In the genomic region with DNA sequence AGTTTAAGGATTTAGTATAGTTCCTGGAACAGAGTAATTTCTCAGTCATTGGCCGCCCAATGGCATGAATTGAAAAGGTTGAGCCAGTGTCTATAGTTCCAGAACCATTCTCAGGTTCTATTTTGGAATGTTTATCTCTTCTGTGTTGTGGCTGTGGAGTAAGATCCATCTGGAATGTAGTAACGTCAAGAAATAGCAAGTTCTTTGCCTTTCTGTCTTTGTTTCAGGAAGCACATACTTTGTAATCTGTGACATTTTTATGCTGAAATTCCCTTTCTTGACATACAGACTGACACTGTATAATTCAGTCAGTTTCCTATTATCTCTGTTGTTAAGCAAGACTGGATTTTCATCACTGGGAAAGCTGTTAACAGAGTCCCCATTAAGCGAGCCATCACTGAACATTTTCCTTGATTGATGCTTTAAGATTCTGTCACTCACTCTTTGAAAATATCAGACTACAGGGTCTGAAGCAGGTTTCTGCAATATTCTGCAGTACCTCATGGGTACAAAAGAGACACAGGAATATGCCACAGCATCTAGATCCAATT, we compare ENCODE assay signal across 15 cellular contexts.
DNase-seq lines count a peak whose midpoint lies in the region; ATAC-seq and TF ChIP-seq lines count a peak whose summit lies in the region.
"Had no signal": no experiment of that assay in that cellular context is flagged by ENCODE, and none has a peak within 500 bp of the region (broad histone marks: within the 10 kb centered on the region; RNA-seq: fewer than 3 reads in every experiment).

No MANE protein-coding gene starts in this region.

- no peaks in the 10 kb centered on the region for H3K79me1 ChIP-seq in mesendoderm (ENCODE audit: low read length)

- H4K8ac ChIP-seq in mesendoderm (ENCODE audit: low read depth, low read length): no peak overlapping the region

- H3K4me2 ChIP-seq in neural cell (ENCODE audit: low read length) (peak overlapping the region; percentile 47), mesendoderm (ENCODE audit: low read length) (no peak overlapping the region)
- H3K4me2 ChIP-seq: BLaER1 had no signal

- H3F3A ChIP-seq in neural cell (ENCODE audit: insufficient read depth, low read length, poor library complexity, severe bottlenecking): no peaks in the 10 kb centered on the region

- TF ChIP-seq CTCF in fibroblast of pulmonary artery (IDR thresholded peaks at IDR 0.05; ENCODE audit: low read length, missing control alignments) (no peak), neural cell (IDR thresholded peaks at IDR 0.05; ENCODE audit: poor library complexity, severe bottlenecking) (peak; percentile 39)

- H3K36me3 ChIP-seq in neural cell (ENCODE audit: insufficient read depth, low read length): no peaks in the 10 kb centered on the region
- no peaks in the 10 kb centered on the region for H3K36me3 ChIP-seq in mesendoderm (ENCODE audit: control insufficient read depth, insufficient read depth, low read length)
- H3K36me3 ChIP-seq: BLaER1 had no signal

- H2BK15ac ChIP-seq in mesendoderm (replicated peaks; ENCODE audit: low read depth): no peak overlapping the region

- H3K56ac ChIP-seq in mesendoderm (ENCODE audit: low read length): no peak overlapping the region

- no peaks in the 10 kb centered on the region for H3K9me3 ChIP-seq in neural cell (ENCODE audit: low read length)
- H3K9me3 ChIP-seq: BLaER1 had no signal

- H3K27ac Mint-ChIP-seq in stimulated activated effector memory CD8-positive, alpha-beta T cell treated with anti-CD3 and anti-CD28 coated beads, Interleukin-12 subunit alpha, Interleukin-12 subunit beta, amount 100 ng/mL, for 72 hours: no peak overlapping the region
- H3K27ac Mint-ChIP-seq: CD8-positive, alpha-beta memory T cell; HFFc6 had no signal

- H2BK5ac ChIP-seq in mesendoderm (ENCODE audit: low read length): no peak overlapping the region

- TF ChIP-seq RAD21 in neural cell (conservative IDR thresholded peaks at IDR 0.05): peak; percentile 18

- H3K9me3 Mint-ChIP-seq in stimulated activated effector memory CD8-positive, alpha-beta T cell treated with anti-CD3 and anti-CD28 coated beads, Interleukin-12 subunit alpha, Interleukin-12 subunit beta, amount 100 ng/mL, for 72 hours: peaks cover 3% of the 10 kb centered on the region
- H3K9me3 Mint-ChIP-seq: CD8-positive, alpha-beta memory T cell; HFFc6 had no signal

- H3K9me2 ChIP-seq in neural cell (ENCODE audit: insufficient read depth, low read length): no peaks in the 10 kb centered on the region

- TF ChIP-seq EP300 in neural cell (conservative IDR thresholded peaks at IDR 0.05; ENCODE audit: poor library complexity, severe bottlenecking): peak; percentile 97

- H3K9ac ChIP-seq in neural cell (ENCODE audit: low read length) (peak overlapping the region; percentile 59), mesendoderm (ENCODE audit: low read length) (no peak overlapping the region)
- H3K9ac ChIP-seq: BLaER1 had no signal

- no peak for ATAC-seq in stimulated activated effector memory CD8-positive, alpha-beta T cell treated with anti-CD3 and anti-CD28 coated beads, Interleukin-12 subunit alpha, Interleukin-12 subunit beta, amount 100 ng/mL, for 72 hours
- ATAC-seq: PC-3 had no signal

- H3K4me1 ChIP-seq in mesendoderm (ENCODE audit: control insufficient read depth, low read depth, low read length): no peaks in the 10 kb centered on the region
- H3K4me1 ChIP-seq: BLaER1 had no signal

- no peak overlapping the region for H3K23ac ChIP-seq in mesendoderm (ENCODE audit: low read length)

- H3K4me1 Mint-ChIP-seq in stimulated activated effector memory CD8-positive, alpha-beta T cell treated with anti-CD3 and anti-CD28 coated beads, Interleukin-12 subunit alpha, Interleukin-12 subunit beta, amount 100 ng/mL, for 72 hours: no peaks in the 10 kb centered on the region

- H2AK5ac ChIP-seq in mesendoderm (ENCODE audit: low read length): no peak overlapping the region

- no CpG with 5 or more reads among the region's 3 CpGs for WGBS in mesendoderm (ENCODE audit: extremely low coverage, insufficient coverage, low lambda C conversion rate)

- peak overlapping the region; percentile 88 for H3K27ac ChIP-seq in neural cell (ENCODE audit: low read length)
- H3K27ac ChIP-seq in mesendoderm (ENCODE audit: low read depth, low read length): no peak overlapping the region
- H3K27ac ChIP-seq: BLaER1 had no signal

- no peak overlapping the region for H3K4ac ChIP-seq in mesendoderm (ENCODE audit: low read depth, low read length)

- H3K4me3 Mint-ChIP-seq in stimulated activated effector memory CD8-positive, alpha-beta T cell treated with anti-CD3 and anti-CD28 coated beads, Interleukin-12 subunit alpha, Interleukin-12 subunit beta, amount 100 ng/mL, for 72 hours: no peak overlapping the region
- H3K4me3 Mint-ChIP-seq: CD8-positive, alpha-beta memory T cell; HFFc6 had no signal

- DNase-seq in amniotic epithelial cell (ENCODE audit: low read depth): peak; percentile 75
- peak; percentile 29 for DNase-seq in fibroblast of pulmonary artery (ENCODE audit: low read depth)
- DNase-seq in mesendoderm: no peak
- DNase-seq in cortex of kidney (lab: John Stamatoyannopoulos, UW): no peak
- no peak for DNase-seq in stimulated activated effector memory CD8-positive, alpha-beta T cell treated with anti-CD3 and anti-CD28 coated beads, Interleukin-12 subunit alpha, Interleukin-12 subunit beta, amount 100 ng/mL, for 72 hours (ENCODE audit: low spot score in 2 of 2)
- no peak for DNase-seq in DMS153 (lab: John Stamatoyannopoulos, UW)
- DNase-seq: CD8-positive, alpha-beta memory T cell; HFFc6; NCI-H1048; NCI-H1694; NCI-H446 treated with DMSO at 0.1 percent for 48 hours; NCI-H748 treated with DMSO at 0.1 percent for 48 hours; PC-3 had no signal

- H4K5ac ChIP-seq in mesendoderm (ENCODE audit: low read length): no peak overlapping the region

- H2BK120ac ChIP-seq in mesendoderm (ENCODE audit: low read depth, low read length): no peak overlapping the region

- no peak overlapping the region for H3K18ac ChIP-seq in mesendoderm (ENCODE audit: low read length)

- H3K4me3 ChIP-seq in fibroblast of pulmonary artery (replicated peaks; ENCODE audit: low read depth, low read length) (no peak overlapping the region), neural cell (ENCODE audit: low read length) (peak overlapping the region; percentile 44), mesendoderm (ENCODE audit: low read length) (no peak overlapping the region)
- H3K4me3 ChIP-seq: BLaER1 had no signal

- H3K27me3 ChIP-seq in neural cell (ENCODE audit: insufficient read depth, low read depth, low read length) (no peaks in the 10 kb centered on the region), mesendoderm (ENCODE audit: insufficient read depth, low read length, poor library complexity) (no peaks in the 10 kb centered on the region)
- H3K27me3 ChIP-seq: BLaER1 had no signal

- no peaks in the 10 kb centered on the region for H4K20me1 ChIP-seq in neural cell (ENCODE audit: insufficient read depth)
- H4K20me1 ChIP-seq: BLaER1 had no signal

- H3K36me3 Mint-ChIP-seq in stimulated activated effector memory CD8-positive, alpha-beta T cell treated with anti-CD3 and anti-CD28 coated beads, Interleukin-12 subunit alpha, Interleukin-12 subunit beta, amount 100 ng/mL, for 72 hours: no peaks in the 10 kb centered on the region

- no peak overlapping the region for H2AFZ ChIP-seq in neural cell (ENCODE audit: low read depth, low read length)

- H3K79me2 ChIP-seq in neural cell (replicated peaks; ENCODE audit: insufficient read depth, low read length) (no peaks in the 10 kb centered on the region), mesendoderm (ENCODE audit: control insufficient read depth, insufficient read depth, low read length) (no peaks in the 10 kb centered on the region)

TF ChIP-seq in neural cell, 6 proteins besides CTCF, POLR2A, EP300 and RAD21:
- TF ChIP-seq, protein P1, sequence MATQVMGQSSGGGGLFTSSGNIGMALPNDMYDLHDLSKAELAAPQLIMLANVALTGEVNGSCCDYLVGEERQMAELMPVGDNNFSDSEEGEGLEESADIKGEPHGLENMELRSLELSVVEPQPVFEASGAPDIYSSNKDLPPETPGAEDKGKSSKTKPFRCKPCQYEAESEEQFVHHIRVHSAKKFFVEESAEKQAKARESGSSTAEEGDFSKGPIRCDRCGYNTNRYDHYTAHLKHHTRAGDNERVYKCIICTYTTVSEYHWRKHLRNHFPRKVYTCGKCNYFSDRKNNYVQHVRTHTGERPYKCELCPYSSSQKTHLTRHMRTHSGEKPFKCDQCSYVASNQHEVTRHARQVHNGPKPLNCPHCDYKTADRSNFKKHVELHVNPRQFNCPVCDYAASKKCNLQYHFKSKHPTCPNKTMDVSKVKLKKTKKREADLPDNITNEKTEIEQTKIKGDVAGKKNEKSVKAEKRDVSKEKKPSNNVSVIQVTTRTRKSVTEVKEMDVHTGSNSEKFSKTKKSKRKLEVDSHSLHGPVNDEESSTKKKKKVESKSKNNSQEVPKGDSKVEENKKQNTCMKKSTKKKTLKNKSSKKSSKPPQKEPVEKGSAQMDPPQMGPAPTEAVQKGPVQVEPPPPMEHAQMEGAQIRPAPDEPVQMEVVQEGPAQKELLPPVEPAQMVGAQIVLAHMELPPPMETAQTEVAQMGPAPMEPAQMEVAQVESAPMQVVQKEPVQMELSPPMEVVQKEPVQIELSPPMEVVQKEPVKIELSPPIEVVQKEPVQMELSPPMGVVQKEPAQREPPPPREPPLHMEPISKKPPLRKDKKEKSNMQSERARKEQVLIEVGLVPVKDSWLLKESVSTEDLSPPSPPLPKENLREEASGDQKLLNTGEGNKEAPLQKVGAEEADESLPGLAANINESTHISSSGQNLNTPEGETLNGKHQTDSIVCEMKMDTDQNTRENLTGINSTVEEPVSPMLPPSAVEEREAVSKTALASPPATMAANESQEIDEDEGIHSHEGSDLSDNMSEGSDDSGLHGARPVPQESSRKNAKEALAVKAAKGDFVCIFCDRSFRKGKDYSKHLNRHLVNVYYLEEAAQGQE (IDR thresholded peaks at IDR 0.05; ENCODE audit: borderline replicate concordance): peak; percentile 97
- TF ChIP-seq TAF1 (IDR thresholded peaks at IDR 0.05; ENCODE audit: low read depth): no peak
- peak; percentile 88 for TF ChIP-seq POLR2AphosphoS5 (IDR thresholded peaks at IDR 0.05)
- peak; percentile 26 for TF ChIP-seq SMC3 (conservative IDR thresholded peaks at IDR 0.05; ENCODE audit: poor library complexity)

Comparison
In these comparisons a context has a peak if more than half of its experiments do, and no peak if none do; other contexts are left out.
1. DNase-seq: peak in amniotic epithelial cell (single experiment) and fibroblast of pulmonary artery (single experiment); none in mesendoderm (single experiment), cortex of kidney (single experiment), stimulated activated effector memory CD8-positive, alpha-beta T cell treated with anti-CD3 and anti-CD28 coated beads, Interleukin-12 subunit alpha, Interleukin-12 subunit beta, amount 100 ng/mL, for 72 hours (0 of 2) and DMS153 (single experiment).